10 cellular contexts compared by ENCODE assay signal in the genomic region with DNA sequence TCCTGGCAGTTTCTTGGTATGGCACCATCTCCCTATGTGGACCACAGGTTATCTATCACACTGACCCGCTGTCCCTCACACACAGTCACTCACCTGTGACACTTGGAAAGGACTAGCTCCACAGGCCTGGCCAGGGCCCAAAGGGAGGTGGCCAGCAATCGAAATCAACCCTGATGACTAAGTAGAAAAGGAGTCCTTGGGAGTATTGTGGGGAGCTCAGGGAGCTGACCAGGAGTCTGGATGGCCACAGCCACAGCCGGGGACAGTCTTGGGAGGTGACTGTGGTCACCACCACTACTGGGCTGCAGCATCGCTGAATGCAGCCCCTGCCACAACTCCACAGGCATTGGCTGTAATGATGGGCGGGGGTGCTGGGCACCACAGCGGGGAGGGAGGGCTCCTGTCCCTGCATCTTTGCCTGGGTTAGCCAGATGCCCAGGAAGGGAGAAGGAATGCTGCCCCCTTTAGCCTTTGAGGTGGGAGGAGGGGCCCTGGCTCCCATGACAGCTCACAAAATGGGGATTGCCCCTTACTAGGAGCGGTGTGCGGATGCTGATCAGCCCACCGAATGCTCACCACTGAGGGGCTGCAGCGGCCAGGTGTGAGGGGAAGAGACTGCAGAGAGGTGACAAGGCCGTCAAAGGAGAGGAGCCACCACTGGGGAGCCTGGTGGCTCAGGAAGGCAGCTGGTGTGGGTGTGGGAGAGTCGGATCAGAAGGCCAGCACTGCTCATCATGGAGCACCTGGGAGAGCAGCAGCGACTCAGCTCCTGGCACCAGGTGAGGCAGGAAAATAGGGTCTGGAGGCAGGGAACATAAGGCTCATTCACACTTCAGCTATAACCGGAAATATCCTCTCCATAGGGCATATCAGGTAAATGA.
A peak's percentile ranks its signal among the peaks of the same experiment; 100 is the strongest.
DNase-seq lines count a peak whose midpoint lies in the region; ATAC-seq, FAIRE-seq and TF ChIP-seq lines count a peak whose summit lies in the region.
"Had no signal": no experiment of that assay in that cellular context is flagged by ENCODE, and none has a peak within 500 bp of the region (broad histone marks: within the 10 kb centered on the region; RNA-seq: fewer than 3 reads in every experiment).

No MANE protein-coding gene starts in this region.

- no peak overlapping the region for H3K4me3 ChIP-seq in heart left ventricle
- H3K4me3 ChIP-seq in vagina = no peak overlapping the region

- H3K36me3 Mint-ChIP-seq in WTC11 = no peaks in the 10 kb centered on the region

- no peaks in the 10 kb centered on the region for H3K9me3 ChIP-seq in heart left ventricle
- no peaks in the 10 kb centered on the region for H3K9me3 ChIP-seq in vagina
- H3K9me3 ChIP-seq: left ventricle myocardium inferior had no signal

- 92 to 96% (median 93%) methylated on average over 11 to 14 of the region's 14 CpGs for WGBS in heart left ventricle, 4 donors

- intact Hi-C loops in cardiac septum (cut with DNase I) = loop anchor here (2.0 to 5.0 kb wide), 3 partner anchors 42 to 122 kb away; no protein-coding TSS in a partner anchor
- intact Hi-C loops in heart left ventricle (cut with DNase I) = loop anchor here (2.0 to 10.0 kb wide), 7 partner anchors 42 to 281 kb away; a partner anchor contains a TSS
- intact Hi-C loops in left colon (cut with DNase I, micrococcal nuclease) = loop anchor here (5.0 to 10.0 kb wide), 3 partner anchors 57 to 61 kb away; a partner anchor contains a TSS
- intact Hi-C loops in vagina (cut with DNase I) = loop anchor here (5.0 kb wide), 1 partner anchor 42 kb away; no protein-coding TSS in a partner anchor

- TF ChIP-seq POLR2A in heart left ventricle (IDR thresholded peaks at IDR 0.05) (no peak), vagina (IDR thresholded peaks at IDR 0.05) (no peak)

- FAIRE-seq in urothelium cell line (lab: Jason Lieb, UNC) = no peak

- H3K36me3 ChIP-seq in heart left ventricle = no peaks in the 10 kb centered on the region
- H3K36me3 ChIP-seq in vagina = no peaks in the 10 kb centered on the region
- H3K36me3 ChIP-seq: left ventricle myocardium inferior had no signal

- H3K27me3 ChIP-seq in heart left ventricle (no peaks in the 10 kb centered on the region), vagina (no peaks in the 10 kb centered on the region)

- CTCF ChIA-PET in WTC11 (lab: Charles Lee) = interaction anchor here (0.6 to 4.9 kb wide), 19 partner anchors 9 to 284 kb away, joined by 3 to 65 read pairs (median 9); a partner anchor contains a TSS

- peaks cover 0 to 26% (median 8%) of the 10 kb centered on the region in 12 donors for H3K4me1 ChIP-seq in heart left ventricle
- H3K4me1 ChIP-seq in vagina = peaks cover 27% of the 10 kb centered on the region

- ATAC-seq in heart left ventricle = no peak
- ATAC-seq in WTC11 = no peak
- ATAC-seq in left colon = peak; percentile 16
- no peak for ATAC-seq in GM18517 (IDR thresholded peaks at IDR 0.05; ENCODE audit: unreplicated experiment)

- H3K4me1 Mint-ChIP-seq in WTC11 = peaks cover 58% of the 10 kb centered on the region

- DNase-seq in cardiac septum (ENCODE audit: low spot score) (peak; percentile 59), heart left ventricle (no peak), WTC11 (ENCODE audit: low spot score) (no peak), left colon (peak; percentile 45 to 70), vagina (ENCODE audit: extremely low spot score in 2 of 2) (no peak), urothelium cell line (ENCODE audit: low spot score) (no peak), NCI-H2081 treated with DMSO at 0.1 percent for 48 hours (lab: John Stamatoyannopoulos, UW) (no peak)
- DNase-seq: DND-41, left ventricle myocardium inferior had no signal

- POLR2A ChIA-PET in WTC11 (lab: Charles Lee) = interaction anchor here (0.9 to 2.3 kb wide), 3 partner anchors 13 to 61 kb away, joined by 3 to 10 read pairs (median 6); a partner anchor contains a TSS

- TF ChIP-seq CTCF in heart left ventricle (IDR thresholded peaks at IDR 0.05) (no peak), WTC11 (IDR thresholded peaks at IDR 0.05) (no peak), vagina (IDR thresholded peaks at IDR 0.05) (no peak)

- peaks cover 17% of the 10 kb centered on the region for H3K27me3 Mint-ChIP-seq in WTC11 (ENCODE audit: low read depth)

- H3K9me3 Mint-ChIP-seq in WTC11 = no peaks in the 10 kb centered on the region

- H3K4me3 Mint-ChIP-seq in WTC11 = peak overlapping the region; percentile 83

- H3K27ac Mint-ChIP-seq in WTC11 = peak overlapping the region; percentile 38; the same call in 1 of the 2 replicates

- no peak overlapping the region for H3K27ac ChIP-seq in heart left ventricle
- peak overlapping the region; percentile 84 for H3K27ac ChIP-seq in vagina
- H3K27ac ChIP-seq: left ventricle myocardium inferior had no signal

TF ChIP-seq in WTC11, 78 proteins besides CTCF, POLR2A, EP300 and RAD21 (continues in another document):
- no peak for TF ChIP-seq KAT7 (CRISPR knock-in tag; IDR thresholded peaks at IDR 0.05; ENCODE audit: borderline replicate concordance)
- TF ChIP-seq ZNF671 (CRISPR knock-in tag; IDR thresholded peaks at IDR 0.05) = no peak
- TF ChIP-seq, protein P1, sequence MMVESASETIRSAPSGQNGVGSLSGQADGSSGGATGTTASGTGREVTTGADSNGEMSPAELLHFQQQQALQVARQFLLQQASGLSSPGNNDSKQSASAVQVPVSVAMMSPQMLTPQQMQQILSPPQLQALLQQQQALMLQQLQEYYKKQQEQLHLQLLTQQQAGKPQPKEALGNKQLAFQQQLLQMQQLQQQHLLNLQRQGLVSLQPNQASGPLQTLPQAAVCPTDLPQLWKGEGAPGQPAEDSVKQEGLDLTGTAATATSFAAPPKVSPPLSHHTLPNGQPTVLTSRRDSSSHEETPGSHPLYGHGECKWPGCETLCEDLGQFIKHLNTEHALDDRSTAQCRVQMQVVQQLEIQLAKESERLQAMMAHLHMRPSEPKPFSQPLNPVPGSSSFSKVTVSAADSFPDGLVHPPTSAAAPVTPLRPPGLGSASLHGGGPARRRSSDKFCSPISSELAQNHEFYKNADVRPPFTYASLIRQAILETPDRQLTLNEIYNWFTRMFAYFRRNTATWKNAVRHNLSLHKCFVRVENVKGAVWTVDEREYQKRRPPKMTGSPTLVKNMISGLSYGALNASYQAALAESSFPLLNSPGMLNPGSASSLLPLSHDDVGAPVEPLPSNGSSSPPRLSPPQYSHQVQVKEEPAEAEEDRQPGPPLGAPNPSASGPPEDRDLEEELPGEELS (CRISPR knock-in tag; IDR thresholded peaks at IDR 0.05) = no peak
- no peak for TF ChIP-seq FOXJ3 (CRISPR knock-in tag; IDR thresholded peaks at IDR 0.05; ENCODE audit: borderline replicate concordance)
- TF ChIP-seq, protein P2, sequence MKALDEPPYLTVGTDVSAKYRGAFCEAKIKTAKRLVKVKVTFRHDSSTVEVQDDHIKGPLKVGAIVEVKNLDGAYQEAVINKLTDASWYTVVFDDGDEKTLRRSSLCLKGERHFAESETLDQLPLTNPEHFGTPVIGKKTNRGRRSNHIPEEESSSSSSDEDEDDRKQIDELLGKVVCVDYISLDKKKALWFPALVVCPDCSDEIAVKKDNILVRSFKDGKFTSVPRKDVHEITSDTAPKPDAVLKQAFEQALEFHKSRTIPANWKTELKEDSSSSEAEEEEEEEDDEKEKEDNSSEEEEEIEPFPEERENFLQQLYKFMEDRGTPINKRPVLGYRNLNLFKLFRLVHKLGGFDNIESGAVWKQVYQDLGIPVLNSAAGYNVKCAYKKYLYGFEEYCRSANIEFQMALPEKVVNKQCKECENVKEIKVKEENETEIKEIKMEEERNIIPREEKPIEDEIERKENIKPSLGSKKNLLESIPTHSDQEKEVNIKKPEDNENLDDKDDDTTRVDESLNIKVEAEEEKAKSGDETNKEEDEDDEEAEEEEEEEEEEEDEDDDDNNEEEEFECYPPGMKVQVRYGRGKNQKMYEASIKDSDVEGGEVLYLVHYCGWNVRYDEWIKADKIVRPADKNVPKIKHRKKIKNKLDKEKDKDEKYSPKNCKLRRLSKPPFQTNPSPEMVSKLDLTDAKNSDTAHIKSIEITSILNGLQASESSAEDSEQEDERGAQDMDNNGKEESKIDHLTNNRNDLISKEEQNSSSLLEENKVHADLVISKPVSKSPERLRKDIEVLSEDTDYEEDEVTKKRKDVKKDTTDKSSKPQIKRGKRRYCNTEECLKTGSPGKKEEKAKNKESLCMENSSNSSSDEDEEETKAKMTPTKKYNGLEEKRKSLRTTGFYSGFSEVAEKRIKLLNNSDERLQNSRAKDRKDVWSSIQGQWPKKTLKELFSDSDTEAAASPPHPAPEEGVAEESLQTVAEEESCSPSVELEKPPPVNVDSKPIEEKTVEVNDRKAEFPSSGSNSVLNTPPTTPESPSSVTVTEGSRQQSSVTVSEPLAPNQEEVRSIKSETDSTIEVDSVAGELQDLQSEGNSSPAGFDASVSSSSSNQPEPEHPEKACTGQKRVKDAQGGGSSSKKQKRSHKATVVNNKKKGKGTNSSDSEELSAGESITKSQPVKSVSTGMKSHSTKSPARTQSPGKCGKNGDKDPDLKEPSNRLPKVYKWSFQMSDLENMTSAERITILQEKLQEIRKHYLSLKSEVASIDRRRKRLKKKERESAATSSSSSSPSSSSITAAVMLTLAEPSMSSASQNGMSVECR (CRISPR knock-in tag; IDR thresholded peaks at IDR 0.05; ENCODE audit: borderline replicate concordance) = no peak
- TF ChIP-seq ETV6 (CRISPR knock-in tag; IDR thresholded peaks at IDR 0.05) = no peak

Comparison
In these comparisons a context has a peak if more than half of its experiments do, and no peak if none do; other contexts are left out.
1. DNase-seq: peak in cardiac septum (single experiment) and left colon (2 of 2); none in heart left ventricle (0 of 5), WTC11 (single experiment), vagina (0 of 2), urothelium cell line (single experiment) and NCI-H2081 treated with DMSO at 0.1 percent for 48 hours (single experiment).